Comparison of ENCODE assay signal across 19 cellular contexts in the genomic region with DNA sequence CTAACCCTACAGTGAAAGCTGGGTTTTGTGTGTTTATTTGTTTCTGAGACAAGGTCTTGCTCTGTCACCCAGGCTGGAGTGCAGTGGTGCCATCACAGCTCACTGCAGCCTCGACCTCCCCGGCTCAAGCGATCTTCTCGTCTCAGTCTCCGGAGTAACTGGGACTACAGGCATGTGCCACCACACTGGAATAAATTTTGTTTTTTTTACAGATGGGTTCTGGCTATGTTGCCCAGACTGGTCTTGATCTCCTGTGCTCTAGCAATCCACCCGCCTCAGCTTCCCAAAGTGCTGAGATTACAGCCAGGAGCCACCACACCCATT. TPM values are rescaled to one million over a fixed set of nuclear protein-coding genes. Genes with fewer than 3 reads are reported as not detected.
DNase-seq lines count a peak whose midpoint lies in the region; ATAC-seq, FAIRE-seq and TF ChIP-seq lines count a peak whose summit lies in the region.
"Had no signal": no experiment of that assay in that cellular context is flagged by ENCODE, and none has a peak within 500 bp of the region (broad histone marks: within the 10 kb centered on the region; RNA-seq: fewer than 3 reads in every experiment).

No MANE protein-coding gene starts in this region.

- intact Hi-C loops in HepG2 (cut with micrococcal nuclease; ENCODE audit: unreplicated experiment) = loop anchor here (5.0 kb wide), 1 partner anchor 765 kb away; no protein-coding TSS in a partner anchor
- intact Hi-C loops in right lobe of liver (cut with DNase I) = no loop called here
- intact Hi-C loops in uterus (cut with DNase I; ENCODE audit: low total_unique reads) = no loop called here

- H3K4me3 ChIP-seq in HepG2 (replicated peaks in 1 of 3; ENCODE audit: insufficient read depth in 1 of 3, low read depth in 2 of 3, low read length in 3 of 3) (peak overlapping the region in 2 of 3 experiments; percentile 1 to 50; a peak in 3 of 6 replicates), right lobe of liver (no peak overlapping the region), neural progenitor cell (no peak overlapping the region), uterus (no peak overlapping the region)
- H3K4me3 ChIP-seq: BLaER1, HAP-1 had no signal

- TF ChIP-seq POLR2A in HepG2 (IDR thresholded peaks at IDR 0.05; ENCODE audit: insufficient read depth in 1 of 2, low read depth in 2 of 2, low read length in 2 of 2) (no peak), right lobe of liver (IDR thresholded peaks at IDR 0.05) (no peak), uterus (IDR thresholded peaks at IDR 0.05) (no peak)

- H3K4me2 ChIP-seq in HepG2 (ENCODE audit: low read depth, low read length) (peak overlapping the region; percentile 70), neural progenitor cell (peak overlapping the region; percentile 29)
- H3K4me2 ChIP-seq: BLaER1 had no signal

- H3K27ac ChIP-seq in HepG2 (ENCODE audit: extremely low read length, insufficient read depth, low read length) (peak overlapping the region; percentile 97), right lobe of liver (no peak overlapping the region), neural progenitor cell (no peak overlapping the region), uterus (peak overlapping the region; percentile 79)
- H3K27ac ChIP-seq: BLaER1 had no signal

- peaks cover 26% of the 10 kb centered on the region for H3F3A ChIP-seq in neural progenitor cell (ENCODE audit: low read depth)

- no peak; the same call in 2 of the 3 replicates for ATAC-seq in HepG2
- ATAC-seq in right lobe of liver = no peak
- ATAC-seq in WTC11 = peak; percentile 14

- TF ChIP-seq EP300 in HepG2 (IDR thresholded peaks at IDR 0.05; ENCODE audit: low read depth in 2 of 2, low read length in 2 of 2) (no peak), HepG2 (CRISPR knock-in tag; IDR thresholded peaks at IDR 0.05; ENCODE audit: borderline replicate concordance) (no peak)

- H3K27me3 Mint-ChIP-seq in WTC11 (ENCODE audit: low read depth) (peaks cover 90% of the 10 kb centered on the region), neural progenitor cell (ENCODE audit: insufficient read depth, low read depth) (peaks cover 21% of the 10 kb centered on the region)

- BruUV-seq in HepG2 (replicated peaks; lab: Mats Ljungman, UMichigan) = no TSS peak

- H3K36me3 ChIP-seq in HepG2 (replicated peaks in 1 of 2; ENCODE audit: control insufficient read depth in 1 of 2, insufficient read depth in 2 of 2, low read length in 2 of 2) (no peaks in the 10 kb centered on the region), right lobe of liver (no peaks in the 10 kb centered on the region), neural progenitor cell (no peaks in the 10 kb centered on the region), uterus (no peaks in the 10 kb centered on the region)
- H3K36me3 ChIP-seq: BLaER1, HAP-1 had no signal

- H3K79me2 ChIP-seq in HepG2 (ENCODE audit: insufficient read depth, low read length) = no peaks in the 10 kb centered on the region
- no peaks in the 10 kb centered on the region for H3K79me2 ChIP-seq in neural progenitor cell (ENCODE audit: low read depth)

- WGBS in HepG2 (ENCODE audit: low lambda C conversion rate) = 57% methylated on average over 6 of the region's 6 CpGs
- 100% methylated on average over 1 of the region's 6 CpGs for WGBS in right lobe of liver (ENCODE audit: insufficient coverage, low coverage, low lambda C conversion rate, missing lambda C conversion rate)

- H3K9ac ChIP-seq in HepG2 (ENCODE audit: insufficient read depth, low read depth, low read length) (peak overlapping the region; percentile 82), neural progenitor cell (no peak overlapping the region)
- H3K9ac ChIP-seq: BLaER1 had no signal

- no peaks in the 10 kb centered on the region for H4K20me1 ChIP-seq in HepG2 (ENCODE audit: insufficient read depth, low read length)
- peaks cover 11% of the 10 kb centered on the region for H4K20me1 ChIP-seq in neural progenitor cell (ENCODE audit: low read depth)
- H4K20me1 ChIP-seq: BLaER1 had no signal

- H3K9me3 Mint-ChIP-seq in WTC11 (no peaks in the 10 kb centered on the region), neural progenitor cell (no peaks in the 10 kb centered on the region)
- H3K9me3 Mint-ChIP-seq: CD4-positive, alpha-beta T cell had no signal

- H3K4me1 Mint-ChIP-seq in WTC11 (peaks cover 37% of the 10 kb centered on the region), neural progenitor cell (peaks cover 23% of the 10 kb centered on the region)

- in situ Hi-C loops in HepG2 (cut with HindIII; ENCODE audit: extremely low pct_ligation_motif_present, low pct_unique_long_range_greater_than_20kb) = loop anchor here (25.0 kb wide), 2 partner anchors 805 to 1255 kb away; no protein-coding TSS in a partner anchor

- H3K27me3 ChIP-seq in HepG2 (ENCODE audit: control insufficient read depth in 1 of 2, insufficient read depth in 2 of 2, low read length in 2 of 2) (no peaks in the 10 kb centered on the region), right lobe of liver (no peaks in the 10 kb centered on the region), neural progenitor cell (peaks cover 62% of the 10 kb centered on the region), uterus (no peaks in the 10 kb centered on the region)
- H3K27me3 ChIP-seq: BLaER1 had no signal

- DNase-seq in HepG2 (ENCODE audit: low spot score) (no peak), right lobe of liver (no peak), WTC11 (ENCODE audit: low spot score) (no peak), neural progenitor cell (ENCODE audit: low spot score) (no peak), uterus (no peak), NCI-H2029 treated with DMSO at 0.1 percent for 48 hours (lab: John Stamatoyannopoulos, UW) (no peak), NCI-H510A treated with DMSO at 0.1 percent for 48 hours (lab: John Stamatoyannopoulos, UW) (no peak), dedifferentiated amniotic fluid mesenchymal stem cell (ENCODE audit: extremely low spot score) (no peak)
- DNase-seq: 8988T; CD4-positive, alpha-beta T cell; GOT3; Karpas-422; NCI-H146; NCI-H2227 treated with DMSO at 0.1 percent for 48 hours; RPMI8226; SHP77 had no signal

- H3K9me3 ChIP-seq in HepG2 (ENCODE audit: low read length) = no peaks in the 10 kb centered on the region
- H3K9me3 ChIP-seq in right lobe of liver = no peaks in the 10 kb centered on the region
- no peaks in the 10 kb centered on the region for H3K9me3 ChIP-seq in neural progenitor cell (ENCODE audit: low read depth)
- no peaks in the 10 kb centered on the region for H3K9me3 ChIP-seq in uterus
- H3K9me3 ChIP-seq: BLaER1, HAP-1 had no signal

- H3K36me3 Mint-ChIP-seq in WTC11 = no peaks in the 10 kb centered on the region
- no peaks in the 10 kb centered on the region for H3K36me3 Mint-ChIP-seq in neural progenitor cell

- H3K4me3 Mint-ChIP-seq in WTC11 (no peak overlapping the region), neural progenitor cell (no peak overlapping the region)
- H3K4me3 Mint-ChIP-seq: CD4-positive, alpha-beta T cell had no signal

- POLR2A ChIA-PET in HepG2 (lab: Yijun Ruan, JAX) (interaction anchor here (1.0 to 3.0 kb wide), 9 partner anchors 10 to 1107 kb away, joined by 3 to 21 read pairs (median 7); a partner anchor contains a TSS), WTC11 (lab: Charles Lee) (no interaction called here)

- H3K27ac Mint-ChIP-seq in WTC11 (no peak overlapping the region), neural progenitor cell (no peak overlapping the region)
- H3K27ac Mint-ChIP-seq: CD4-positive, alpha-beta T cell had no signal

- no peak for TF ChIP-seq RAD21 in HepG2 (CRISPR knock-in tag; IDR thresholded peaks at IDR 0.05)

- TF ChIP-seq CTCF in HepG2 (CRISPR knock-in tag; IDR thresholded peaks at IDR 0.05) = no peak
- TF ChIP-seq CTCF in right lobe of liver (IDR thresholded peaks at IDR 0.05) = no peak
- no peak for TF ChIP-seq CTCF in WTC11 (IDR thresholded peaks at IDR 0.05)
- TF ChIP-seq CTCF in neural progenitor cell (IDR thresholded peaks at IDR 0.05) = no peak
- no peak for TF ChIP-seq CTCF in uterus (IDR thresholded peaks at IDR 0.05)

- FAIRE-seq in HepG2 (lab: Jason Lieb, UNC) = no peak
- FAIRE-seq: G401.6 had no signal

- H3K4me1 ChIP-seq in HepG2 (ENCODE audit: insufficient read depth, low read length) = peaks cover 72% of the 10 kb centered on the region
- peaks cover 0 to 9% (median 0%) of the 10 kb centered on the region in 4 donors for H3K4me1 ChIP-seq in right lobe of liver
- peaks cover 20% of the 10 kb centered on the region for H3K4me1 ChIP-seq in neural progenitor cell
- H3K4me1 ChIP-seq in uterus = no peaks in the 10 kb centered on the region

- no peak overlapping the region for H2AFZ ChIP-seq in HepG2 (ENCODE audit: low read length)
- H2AFZ ChIP-seq in neural progenitor cell (replicated peaks) = no peak overlapping the region

- CTCF ChIA-PET in HepG2 (lab: Yijun Ruan, JAX; ENCODE audit: low intra/inter-chr PET ratio, low total read pairs) = no interaction called here
- CTCF ChIA-PET in WTC11 (lab: Charles Lee) = interaction anchor here (0.8 to 2.5 kb wide), 6 partner anchors 18 to 677 kb away, joined by 3 to 7 read pairs (median 4); a partner anchor contains a TSS

RNA-seq across cellular contexts. Expression of a gene that starts 26.4 kb away (rescaled TPM):
- total RNA-seq in HepG2 (2016; rRNA removed; fragmentation: Illumina TruSeq; extraction: Trizol) (17.2 and 27.1 TPM in 2 replicates), right lobe of liver (10 to 100 TPM; 15.6 to 44.0 (median 27.8) TPM), WTC11 (2021) (0.89 to 2.2 TPM (median 0.92 TPM) in 3 replicates), neural progenitor cell (ENCODE audit: low replicate concordance) (not detected in 2 replicates), uterus (100 to 1,000 TPM in 1 of 4 donors, 10 to 100 TPM in 3; 11.0 to 120 (median 56.3) TPM)
- total RNA-seq in HepG2 (2016; cell fraction: cytosol; rRNA removed; fragmentation: Illumina TruSeq; extraction: Trizol; ENCODE audit: low read depth) = 3.5 and 4.1 TPM in 2 replicates
- 13.7 and 27.3 TPM in 2 replicates for total RNA-seq in HepG2 (2016; cell fraction: insoluble cytoplasmic fraction; rRNA removed; fragmentation: Illumina TruSeq; extraction: Trizol)
- 9.0 and 9.4 TPM in 2 replicates for total RNA-seq in HepG2 (2016; cell fraction: membrane; rRNA removed; fragmentation: Illumina TruSeq; extraction: Trizol)
- total RNA-seq in HepG2 (2016; cell fraction: nucleus; rRNA removed; fragmentation: Illumina TruSeq; extraction: Trizol) = 39.2 and 46.8 TPM in 2 replicates
- 38.1 and 42.4 TPM in 2 replicates for polyA plus RNA-seq in HepG2 (2011; rRNA removed)
- polyA plus RNA-seq in HepG2 (2011; cell fraction: cytosol; rRNA removed) = 12.5 and 15.0 TPM in 2 replicates
- polyA plus RNA-seq in HepG2 (2011; cell fraction: nucleus; rRNA removed) = 179 and 200 TPM in 2 replicates
- 34.8 and 37.9 TPM in 2 replicates for polyA plus RNA-seq in HepG2 (2012)
- polyA plus RNA-seq in HepG2 (2016; cell fraction: cytosol; fragmentation: Illumina TruSeq; extraction: Trizol; ENCODE audit: low read depth) = 1.0 and 1.1 TPM in 2 replicates
- polyA plus RNA-seq in HepG2 (2016; cell fraction: insoluble cytoplasmic fraction; fragmentation: Illumina TruSeq; extraction: Trizol; ENCODE audit: low read depth) = 16.8 and 21.4 TPM in 2 replicates
- 3.9 and 4.1 TPM in 2 replicates for polyA plus RNA-seq in HepG2 (2016; cell fraction: membrane; fragmentation: Illumina TruSeq; extraction: Trizol; ENCODE audit: low read depth)
- 123 and 124 TPM in 2 replicates for polyA plus RNA-seq in HepG2 (2016; cell fraction: nucleus; fragmentation: Illumina TruSeq; extraction: Trizol; ENCODE audit: insufficient read depth, low read depth)
- 41.2 and 72.3 TPM in 2 replicates for polyA minus RNA-seq in HepG2 (2011; rRNA and poly(A)+ RNA removed; ENCODE audit: low replicate concordance)
- polyA minus RNA-seq in HepG2 (2011; cell fraction: cytosol; rRNA and poly(A)+ RNA removed) = 22.2 and 24.4 TPM in 2 replicates
- 128 and 133 TPM in 2 replicates for polyA minus RNA-seq in HepG2 (2011; cell fraction: nucleus; rRNA and poly(A)+ RNA removed)

Comparison
In these comparisons a context has a peak if more than half of its experiments do, and no peak if none do; other contexts are left out.
1. H3K27ac ChIP-seq: peak in HepG2 (single experiment) and uterus (2 of 2); none in right lobe of liver (0 of 3) and neural progenitor cell (single experiment).
2. H3K4me3 ChIP-seq: peak in HepG2 (2 of 3); none in right lobe of liver (0 of 3), neural progenitor cell (single experiment) and uterus (0 of 2).